Comparison of ENCODE assay signal across 1 cellular context in genomic region chr1:180899262-180899661, GRCh38.
TF ChIP-seq lines count a peak whose summit lies in the region.

No MANE protein-coding gene starts in this region.

TF ChIP-seq in SK-N-SH treated with all-trans-retinoic acid at 6 μM for 48 hours, 23 proteins besides CTCF, POLR2A, EP300 and RAD21 (continued from another document):
- TF ChIP-seq TSHZ2 (CRISPR knock-in tag; IDR thresholded peaks at IDR 0.05) (no peak), RARB (CRISPR knock-in tag; IDR thresholded peaks at IDR 0.05) (no peak)
